In genomic region chr5:168137265-168137664, GRCh38 we compare ENCODE assay signal across 16 cellular contexts.
DNase-seq lines count a peak whose midpoint lies in the region; ATAC-seq and TF ChIP-seq lines count a peak whose summit lies in the region.
"Had no signal": no experiment of that assay in that cellular context is flagged by ENCODE, and none has a peak within 500 bp of the region (broad histone marks: within the 10 kb centered on the region; RNA-seq: fewer than 3 reads in every experiment).

No MANE protein-coding gene starts in this region.

- ATAC-seq in GM18502 (IDR thresholded peaks at IDR 0.05; ENCODE audit: poor library complexity, unreplicated experiment) (peak; percentile 52), GM19463 (IDR thresholded peaks at IDR 0.05; ENCODE audit: unreplicated experiment) (peak; percentile 48), HG02938 (IDR thresholded peaks at IDR 0.05; ENCODE audit: unreplicated experiment) (peak; percentile 53), HG03520 (IDR thresholded peaks at IDR 0.05; ENCODE audit: unreplicated experiment) (peak; percentile 30)

- H3K4me3 ChIP-seq in lower leg skin (ENCODE audit: low read depth, poor library complexity, severe bottlenecking) (no peak overlapping the region), stomach (no peak overlapping the region)
- H3K4me3 ChIP-seq: heart left ventricle had no signal

- H3K27ac ChIP-seq in stomach, result peak overlapping the region in 2 of 5 donors; percentile 14 to 58

- intact Hi-C loops in lower leg skin (cut with DNase I; ENCODE audit: low total_unique reads), result no loop called here
- intact Hi-C loops in stomach (cut with DNase I; ENCODE audit: low total_unique reads), result no loop called here

- H3K27me3 ChIP-seq in stomach, result no peaks in the 10 kb centered on the region
- H3K27me3 ChIP-seq: heart left ventricle had no signal

- WGBS in lower leg skin, 2 donors, result 51 to 53% methylated on average over 2 of the region's 2 CpGs
- 28 to 61% (median 48%) methylated on average over 2 of the region's 2 CpGs for WGBS in stomach, 5 donors

- TF ChIP-seq POLR2A in lower leg skin (IDR thresholded peaks at IDR 0.05) (no peak), stomach (IDR thresholded peaks at IDR 0.05) (no peak)

- TF ChIP-seq CTCF in lower leg skin (IDR thresholded peaks at IDR 0.05) (no peak), stomach (IDR thresholded peaks at IDR 0.05) (no peak)

- no peak for DNase-seq in lower leg skin (ENCODE audit: low spot score in 2 of 2)
- no peak for DNase-seq in NCI-H446 treated with DMSO at 0.1 percent for 48 hours (lab: John Stamatoyannopoulos, UW)
- DNase-seq in stomach, result no peak
- DNase-seq in activated CD8-positive, alpha-beta memory T cell treated with anti-CD3 and anti-CD28 coated beads, Interleukin-2, amount 50 U/mL, for 4 hours, result no peak
- DNase-seq: activated gamma-delta T cell; cortex of kidney; erythroblast; heart left ventricle; NCI-H510A; OCI-M1; SK-N-SH; stimulated activated naive CD4-positive, alpha-beta T cell treated with Interleukin-2 at 50 U/mL for 16 hours had no signal

- TF ChIP-seq EP300 in stomach (IDR thresholded peaks at IDR 0.05), result no peak

- no peaks in the 10 kb centered on the region for H3K36me3 ChIP-seq in stomach

- no peaks in the 10 kb centered on the region for H3K9me3 ChIP-seq in stomach
- H3K9me3 ChIP-seq: heart left ventricle, SK-N-SH had no signal

- H3K4me1 ChIP-seq in stomach, result peaks cover 0 to 17% (median 12%) of the 10 kb centered on the region in 4 donors
